Comparison of ENCODE assay signal across 2 cellular contexts in the genomic region with DNA sequence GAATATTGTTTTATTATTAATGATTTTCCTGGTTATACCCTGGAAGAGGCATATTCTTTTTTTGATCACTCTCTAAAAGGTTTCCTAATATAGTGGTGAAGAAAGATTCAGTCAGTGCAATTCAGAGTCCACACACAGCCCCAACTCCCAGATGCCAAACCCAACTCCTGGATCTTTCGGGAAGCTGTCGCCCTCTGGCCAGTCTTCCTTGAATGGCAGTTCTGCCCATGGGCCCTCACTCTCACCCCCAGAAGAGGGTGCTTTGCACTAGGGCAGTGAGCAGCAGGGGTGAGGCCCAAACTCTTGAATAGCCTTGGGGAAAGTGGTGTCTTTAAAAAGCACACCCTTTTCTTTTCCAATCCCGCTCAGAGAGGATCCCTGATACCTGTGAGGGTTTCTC.
TF ChIP-seq lines count a peak whose summit lies in the region.

No MANE protein-coding gene starts in this region.

TF ChIP-seq in GM23338, 12 proteins besides CTCF, POLR2A, EP300 and RAD21:
- TF ChIP-seq NANOG (IDR thresholded peaks at IDR 0.05; ENCODE audit: borderline replicate concordance), result no peak
- TF ChIP-seq, protein P1, sequence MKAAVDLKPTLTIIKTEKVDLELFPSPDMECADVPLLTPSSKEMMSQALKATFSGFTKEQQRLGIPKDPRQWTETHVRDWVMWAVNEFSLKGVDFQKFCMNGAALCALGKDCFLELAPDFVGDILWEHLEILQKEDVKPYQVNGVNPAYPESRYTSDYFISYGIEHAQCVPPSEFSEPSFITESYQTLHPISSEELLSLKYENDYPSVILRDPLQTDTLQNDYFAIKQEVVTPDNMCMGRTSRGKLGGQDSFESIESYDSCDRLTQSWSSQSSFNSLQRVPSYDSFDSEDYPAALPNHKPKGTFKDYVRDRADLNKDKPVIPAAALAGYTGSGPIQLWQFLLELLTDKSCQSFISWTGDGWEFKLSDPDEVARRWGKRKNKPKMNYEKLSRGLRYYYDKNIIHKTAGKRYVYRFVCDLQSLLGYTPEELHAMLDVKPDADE (IDR thresholded peaks at IDR 0.05), result no peak
- no peak for TF ChIP-seq ZNF114 (CRISPR knock-in tag; IDR thresholded peaks at IDR 0.05)
- TF ChIP-seq EZH2phosphoT487 (IDR thresholded peaks at IDR 0.05; ENCODE audit: unreplicated experiment), result no peak
- no peak for TF ChIP-seq STAT1 (IDR thresholded peaks at IDR 0.05; ENCODE audit: unreplicated experiment)
- TF ChIP-seq CREB1 (CRISPR knock-in tag; IDR thresholded peaks at IDR 0.05; ENCODE audit: low read depth), result no peak
- TF ChIP-seq, protein P2, sequence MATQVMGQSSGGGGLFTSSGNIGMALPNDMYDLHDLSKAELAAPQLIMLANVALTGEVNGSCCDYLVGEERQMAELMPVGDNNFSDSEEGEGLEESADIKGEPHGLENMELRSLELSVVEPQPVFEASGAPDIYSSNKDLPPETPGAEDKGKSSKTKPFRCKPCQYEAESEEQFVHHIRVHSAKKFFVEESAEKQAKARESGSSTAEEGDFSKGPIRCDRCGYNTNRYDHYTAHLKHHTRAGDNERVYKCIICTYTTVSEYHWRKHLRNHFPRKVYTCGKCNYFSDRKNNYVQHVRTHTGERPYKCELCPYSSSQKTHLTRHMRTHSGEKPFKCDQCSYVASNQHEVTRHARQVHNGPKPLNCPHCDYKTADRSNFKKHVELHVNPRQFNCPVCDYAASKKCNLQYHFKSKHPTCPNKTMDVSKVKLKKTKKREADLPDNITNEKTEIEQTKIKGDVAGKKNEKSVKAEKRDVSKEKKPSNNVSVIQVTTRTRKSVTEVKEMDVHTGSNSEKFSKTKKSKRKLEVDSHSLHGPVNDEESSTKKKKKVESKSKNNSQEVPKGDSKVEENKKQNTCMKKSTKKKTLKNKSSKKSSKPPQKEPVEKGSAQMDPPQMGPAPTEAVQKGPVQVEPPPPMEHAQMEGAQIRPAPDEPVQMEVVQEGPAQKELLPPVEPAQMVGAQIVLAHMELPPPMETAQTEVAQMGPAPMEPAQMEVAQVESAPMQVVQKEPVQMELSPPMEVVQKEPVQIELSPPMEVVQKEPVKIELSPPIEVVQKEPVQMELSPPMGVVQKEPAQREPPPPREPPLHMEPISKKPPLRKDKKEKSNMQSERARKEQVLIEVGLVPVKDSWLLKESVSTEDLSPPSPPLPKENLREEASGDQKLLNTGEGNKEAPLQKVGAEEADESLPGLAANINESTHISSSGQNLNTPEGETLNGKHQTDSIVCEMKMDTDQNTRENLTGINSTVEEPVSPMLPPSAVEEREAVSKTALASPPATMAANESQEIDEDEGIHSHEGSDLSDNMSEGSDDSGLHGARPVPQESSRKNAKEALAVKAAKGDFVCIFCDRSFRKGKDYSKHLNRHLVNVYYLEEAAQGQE (IDR thresholded peaks at IDR 0.05; ENCODE audit: unreplicated experiment), result no peak

TF ChIP-seq in H1, 55 proteins besides CTCF, POLR2A, EP300 and RAD21:
- TF ChIP-seq, protein P3, sequence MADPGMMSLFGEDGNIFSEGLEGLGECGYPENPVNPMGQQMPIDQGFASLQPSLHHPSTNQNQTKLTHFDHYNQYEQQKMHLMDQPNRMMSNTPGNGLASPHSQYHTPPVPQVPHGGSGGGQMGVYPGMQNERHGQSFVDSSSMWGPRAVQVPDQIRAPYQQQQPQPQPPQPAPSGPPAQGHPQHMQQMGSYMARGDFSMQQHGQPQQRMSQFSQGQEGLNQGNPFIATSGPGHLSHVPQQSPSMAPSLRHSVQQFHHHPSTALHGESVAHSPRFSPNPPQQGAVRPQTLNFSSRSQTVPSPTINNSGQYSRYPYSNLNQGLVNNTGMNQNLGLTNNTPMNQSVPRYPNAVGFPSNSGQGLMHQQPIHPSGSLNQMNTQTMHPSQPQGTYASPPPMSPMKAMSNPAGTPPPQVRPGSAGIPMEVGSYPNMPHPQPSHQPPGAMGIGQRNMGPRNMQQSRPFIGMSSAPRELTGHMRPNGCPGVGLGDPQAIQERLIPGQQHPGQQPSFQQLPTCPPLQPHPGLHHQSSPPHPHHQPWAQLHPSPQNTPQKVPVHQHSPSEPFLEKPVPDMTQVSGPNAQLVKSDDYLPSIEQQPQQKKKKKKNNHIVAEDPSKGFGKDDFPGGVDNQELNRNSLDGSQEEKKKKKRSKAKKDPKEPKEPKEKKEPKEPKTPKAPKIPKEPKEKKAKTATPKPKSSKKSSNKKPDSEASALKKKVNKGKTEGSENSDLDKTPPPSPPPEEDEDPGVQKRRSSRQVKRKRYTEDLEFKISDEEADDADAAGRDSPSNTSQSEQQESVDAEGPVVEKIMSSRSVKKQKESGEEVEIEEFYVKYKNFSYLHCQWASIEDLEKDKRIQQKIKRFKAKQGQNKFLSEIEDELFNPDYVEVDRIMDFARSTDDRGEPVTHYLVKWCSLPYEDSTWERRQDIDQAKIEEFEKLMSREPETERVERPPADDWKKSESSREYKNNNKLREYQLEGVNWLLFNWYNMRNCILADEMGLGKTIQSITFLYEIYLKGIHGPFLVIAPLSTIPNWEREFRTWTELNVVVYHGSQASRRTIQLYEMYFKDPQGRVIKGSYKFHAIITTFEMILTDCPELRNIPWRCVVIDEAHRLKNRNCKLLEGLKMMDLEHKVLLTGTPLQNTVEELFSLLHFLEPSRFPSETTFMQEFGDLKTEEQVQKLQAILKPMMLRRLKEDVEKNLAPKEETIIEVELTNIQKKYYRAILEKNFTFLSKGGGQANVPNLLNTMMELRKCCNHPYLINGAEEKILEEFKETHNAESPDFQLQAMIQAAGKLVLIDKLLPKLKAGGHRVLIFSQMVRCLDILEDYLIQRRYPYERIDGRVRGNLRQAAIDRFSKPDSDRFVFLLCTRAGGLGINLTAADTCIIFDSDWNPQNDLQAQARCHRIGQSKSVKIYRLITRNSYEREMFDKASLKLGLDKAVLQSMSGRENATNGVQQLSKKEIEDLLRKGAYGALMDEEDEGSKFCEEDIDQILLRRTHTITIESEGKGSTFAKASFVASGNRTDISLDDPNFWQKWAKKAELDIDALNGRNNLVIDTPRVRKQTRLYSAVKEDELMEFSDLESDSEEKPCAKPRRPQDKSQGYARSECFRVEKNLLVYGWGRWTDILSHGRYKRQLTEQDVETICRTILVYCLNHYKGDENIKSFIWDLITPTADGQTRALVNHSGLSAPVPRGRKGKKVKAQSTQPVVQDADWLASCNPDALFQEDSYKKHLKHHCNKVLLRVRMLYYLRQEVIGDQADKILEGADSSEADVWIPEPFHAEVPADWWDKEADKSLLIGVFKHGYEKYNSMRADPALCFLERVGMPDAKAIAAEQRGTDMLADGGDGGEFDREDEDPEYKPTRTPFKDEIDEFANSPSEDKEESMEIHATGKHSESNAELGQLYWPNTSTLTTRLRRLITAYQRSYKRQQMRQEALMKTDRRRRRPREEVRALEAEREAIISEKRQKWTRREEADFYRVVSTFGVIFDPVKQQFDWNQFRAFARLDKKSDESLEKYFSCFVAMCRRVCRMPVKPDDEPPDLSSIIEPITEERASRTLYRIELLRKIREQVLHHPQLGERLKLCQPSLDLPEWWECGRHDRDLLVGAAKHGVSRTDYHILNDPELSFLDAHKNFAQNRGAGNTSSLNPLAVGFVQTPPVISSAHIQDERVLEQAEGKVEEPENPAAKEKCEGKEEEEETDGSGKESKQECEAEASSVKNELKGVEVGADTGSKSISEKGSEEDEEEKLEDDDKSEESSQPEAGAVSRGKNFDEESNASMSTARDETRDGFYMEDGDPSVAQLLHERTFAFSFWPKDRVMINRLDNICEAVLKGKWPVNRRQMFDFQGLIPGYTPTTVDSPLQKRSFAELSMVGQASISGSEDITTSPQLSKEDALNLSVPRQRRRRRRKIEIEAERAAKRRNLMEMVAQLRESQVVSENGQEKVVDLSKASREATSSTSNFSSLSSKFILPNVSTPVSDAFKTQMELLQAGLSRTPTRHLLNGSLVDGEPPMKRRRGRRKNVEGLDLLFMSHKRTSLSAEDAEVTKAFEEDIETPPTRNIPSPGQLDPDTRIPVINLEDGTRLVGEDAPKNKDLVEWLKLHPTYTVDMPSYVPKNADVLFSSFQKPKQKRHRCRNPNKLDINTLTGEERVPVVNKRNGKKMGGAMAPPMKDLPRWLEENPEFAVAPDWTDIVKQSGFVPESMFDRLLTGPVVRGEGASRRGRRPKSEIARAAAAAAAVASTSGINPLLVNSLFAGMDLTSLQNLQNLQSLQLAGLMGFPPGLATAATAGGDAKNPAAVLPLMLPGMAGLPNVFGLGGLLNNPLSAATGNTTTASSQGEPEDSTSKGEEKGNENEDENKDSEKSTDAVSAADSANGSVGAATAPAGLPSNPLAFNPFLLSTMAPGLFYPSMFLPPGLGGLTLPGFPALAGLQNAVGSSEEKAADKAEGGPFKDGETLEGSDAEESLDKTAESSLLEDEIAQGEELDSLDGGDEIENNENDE (IDR thresholded peaks at IDR 0.05; ENCODE audit: insufficient replicate concordance, low read length), result no peak
- no peak for TF ChIP-seq EZH2 (IDR thresholded peaks at IDR 0.05; ENCODE audit: low read depth, low read length, severe bottlenecking)
- no peak for TF ChIP-seq JUND (IDR thresholded peaks at IDR 0.05; ENCODE audit: low read length)
- TF ChIP-seq BRCA1 (IDR thresholded peaks at IDR 0.05; ENCODE audit: low read depth, low read length), result no peak
- no peak for TF ChIP-seq SAP30 (IDR thresholded peaks at IDR 0.05; ENCODE audit: insufficient read depth, insufficient replicate concordance, low read length)
- no peak for TF ChIP-seq ZNF274 (IDR thresholded peaks at IDR 0.05; ENCODE audit: borderline replicate concordance, extremely low read depth, low read length)
- TF ChIP-seq SUZ12 (IDR thresholded peaks at IDR 0.05; ENCODE audit: low read length), result no peak
- TF ChIP-seq SP4 (IDR thresholded peaks at IDR 0.05; ENCODE audit: low read length), result no peak
- TF ChIP-seq PHF8 (conservative IDR thresholded peaks at IDR 0.05; ENCODE audit: low read depth, low read length), result no peak
- TF ChIP-seq POLR2AphosphoS5 (IDR thresholded peaks at IDR 0.05; ENCODE audit: low read depth, low read length), result no peak
- TF ChIP-seq SIX5 (IDR thresholded peaks at IDR 0.05; ENCODE audit: low read depth, low read length), result no peak
